27 cellular contexts compared by ENCODE assay signal in genomic region chr3:19816631-19817030, GRCh38.
A peak's percentile ranks its signal among the peaks of the same experiment; 100 is the strongest.
DNase-seq lines count a peak whose midpoint lies in the region; ATAC-seq and TF ChIP-seq lines count a peak whose summit lies in the region.
"Had no signal": no experiment of that assay in that cellular context is flagged by ENCODE, and none has a peak within 500 bp of the region (broad histone marks: within the 10 kb centered on the region; RNA-seq: fewer than 3 reads in every experiment).

No MANE protein-coding gene starts in this region.

- H3K9me3 ChIP-seq in breast epithelium (no peaks in the 10 kb centered on the region), PC-9 (ENCODE audit: insufficient read depth, low read depth) (no peaks in the 10 kb centered on the region), Karpas-422 (ENCODE audit: low read length) (no peaks in the 10 kb centered on the region)
- H3K9me3 ChIP-seq: Peyer's patch had no signal

- H3K27me3 ChIP-seq in breast epithelium, result no peaks in the 10 kb centered on the region
- no peaks in the 10 kb centered on the region for H3K27me3 ChIP-seq in PC-9 (ENCODE audit: insufficient read depth, low read depth)
- H3K27me3 ChIP-seq in Karpas-422 (ENCODE audit: low read length), result no peaks in the 10 kb centered on the region
- H3K27me3 ChIP-seq: BLaER1 treated with 17β-estradiol and CSF1 and Interleukin-3, amounts not matched to agents 10 nM and 100 nM; Peyer's patch had no signal

- no peak for ATAC-seq in HG03108 (IDR thresholded peaks at IDR 0.05; ENCODE audit: unreplicated experiment)
- ATAC-seq in GM18870 (IDR thresholded peaks at IDR 0.05; ENCODE audit: unreplicated experiment), result no peak
- ATAC-seq: HCT116 had no signal

- BruUV-seq in MCF 10A (replicated peaks; lab: Mats Ljungman, UMichigan) (no TSS peak), PC-9 (replicated peaks; lab: Mats Ljungman, UMichigan) (no TSS peak)

- POLR2A ChIA-PET in MCF 10A (lab: Yijun Ruan, JAX) (no interaction called here), PC-9 (lab: Charles Lee; ENCODE audit: unreplicated experiment) (no interaction called here)

- H3K4me2 ChIP-seq in PC-9 (no peak overlapping the region), Karpas-422 (ENCODE audit: low read depth, low read length, poor library complexity, severe bottlenecking) (no peak overlapping the region)
- H3K4me2 ChIP-seq: BLaER1 treated with 17β-estradiol and CSF1 and Interleukin-3, amounts not matched to agents 10 nM and 100 nM; KMS-11 had no signal

- TF ChIP-seq CTCF in MCF 10A (IDR thresholded peaks at IDR 0.05; ENCODE audit: unreplicated experiment) (no peak), breast epithelium (IDR thresholded peaks at IDR 0.05) (no peak), PC-9 (conservative IDR thresholded peaks at IDR 0.05) (no peak)

- no peak overlapping the region for H3K9ac ChIP-seq in Karpas-422 (ENCODE audit: low read length)
- H3K9ac ChIP-seq: BLaER1 treated with 17β-estradiol and CSF1 and Interleukin-3, amounts not matched to agents 10 nM and 100 nM; KMS-11 had no signal

- H3K36me3 ChIP-seq in breast epithelium (no peaks in the 10 kb centered on the region), PC-9 (ENCODE audit: low read depth) (no peaks in the 10 kb centered on the region), Karpas-422 (ENCODE audit: insufficient read depth, low read length) (no peaks in the 10 kb centered on the region)
- H3K36me3 ChIP-seq: BLaER1 treated with 17β-estradiol and CSF1 and Interleukin-3, amounts not matched to agents 10 nM and 100 nM; Peyer's patch had no signal

- CTCF ChIA-PET in MCF 10A (lab: Yijun Ruan, JAX) (no interaction called here), PC-9 (lab: Charles Lee) (interaction anchor here (0.7 kb wide), 1 partner anchor 1805 kb away, joined by 3 read pairs; no protein-coding TSS in a partner anchor)

- H3K4me1 ChIP-seq in breast epithelium, result no peaks in the 10 kb centered on the region
- H3K4me1 ChIP-seq in PC-9 (replicated peaks; ENCODE audit: insufficient read depth), result no peaks in the 10 kb centered on the region
- no peaks in the 10 kb centered on the region for H3K4me1 ChIP-seq in Karpas-422 (ENCODE audit: low read length)
- H3K4me1 ChIP-seq: BLaER1 treated with 17β-estradiol and CSF1 and Interleukin-3, amounts not matched to agents 10 nM and 100 nM; Peyer's patch had no signal

- H3K79me2 ChIP-seq in PC-9 (ENCODE audit: low read depth) (no peaks in the 10 kb centered on the region), Karpas-422 (ENCODE audit: low read length) (no peaks in the 10 kb centered on the region)

- H4K20me1 ChIP-seq in PC-9 (ENCODE audit: insufficient read depth) (no peaks in the 10 kb centered on the region), Karpas-422 (ENCODE audit: insufficient read depth, low read depth, low read length) (no peaks in the 10 kb centered on the region)
- H4K20me1 ChIP-seq: BLaER1 treated with 17β-estradiol and CSF1 and Interleukin-3, amounts not matched to agents 10 nM and 100 nM had no signal

- no peaks in the 10 kb centered on the region for H3K4me1 Mint-ChIP-seq in MCF 10A (ENCODE audit: insufficient read depth, unreplicated experiment)

- no peaks in the 10 kb centered on the region for H3K27me3 Mint-ChIP-seq in MCF 10A (ENCODE audit: insufficient read depth, unreplicated experiment)
- H3K27me3 Mint-ChIP-seq: CD4-positive, alpha-beta T cell had no signal

- H3F3A ChIP-seq in PC-9 (ENCODE audit: insufficient read depth, low read depth), result no peaks in the 10 kb centered on the region

- intact Hi-C loops in MCF 10A (cut with micrococcal nuclease) (no loop called here), breast epithelium (cut with DNase I; ENCODE audit: low total_unique reads) (no loop called here), PC-9 (cut with micrococcal nuclease; ENCODE audit: unreplicated experiment) (no loop called here)

- no peak for TF ChIP-seq POLR2A in breast epithelium (IDR thresholded peaks at IDR 0.05)

- no peak overlapping the region for H3K27ac Mint-ChIP-seq in MCF 10A (ENCODE audit: low read depth, unreplicated experiment)
- H3K27ac Mint-ChIP-seq: CD4-positive, alpha-beta T cell; T-helper 1 cell treated with Interleukin-12 subunit alpha and Interleukin-12 subunit beta and Interleukin-4 antibody, amounts not matched to agents 30 μg/mL and 1 μg/mL, for 36 hours had no signal

- H3K9me2 ChIP-seq in PC-9 (ENCODE audit: insufficient read depth) (no peaks in the 10 kb centered on the region), Karpas-422 (replicated peaks; ENCODE audit: insufficient read depth, low read length) (no peaks in the 10 kb centered on the region)

- 0 out of 2 replicates have a peak overlapping the region, but pooled peaks have one; percentile 59 for H2AFZ ChIP-seq in PC-9
- no peak overlapping the region for H2AFZ ChIP-seq in Karpas-422 (ENCODE audit: low read length)

- H3K9me3 Mint-ChIP-seq in MCF 10A (ENCODE audit: unreplicated experiment), result no peaks in the 10 kb centered on the region
- H3K9me3 Mint-ChIP-seq: T-helper 1 cell treated with Interleukin-12 subunit alpha and Interleukin-12 subunit beta and Interleukin-4 antibody, amounts not matched to agents 30 μg/mL and 1 μg/mL, for 36 hours had no signal

- no peaks in the 10 kb centered on the region for H3K36me3 Mint-ChIP-seq in MCF 10A (ENCODE audit: insufficient read depth, unreplicated experiment)

- H3K4me3 ChIP-seq in breast epithelium (no peak overlapping the region), PC-9 (no peak overlapping the region), Karpas-422 (ENCODE audit: low read length) (no peak overlapping the region)
- H3K4me3 ChIP-seq: BLaER1 treated with 17β-estradiol and CSF1 and Interleukin-3, amounts not matched to agents 10 nM and 100 nM; Peyer's patch had no signal

- H3K27ac ChIP-seq in breast epithelium, result no peak overlapping the region
- H3K27ac ChIP-seq in PC-9, result no peak overlapping the region
- H3K27ac ChIP-seq in Karpas-422 (ENCODE audit: low read length), result no peak overlapping the region
- H3K27ac ChIP-seq: BLaER1 treated with 17β-estradiol and CSF1 and Interleukin-3, amounts not matched to agents 10 nM and 100 nM; KMS-11; Peyer's patch had no signal

- no peak overlapping the region for H3K4me3 Mint-ChIP-seq in MCF 10A (ENCODE audit: unreplicated experiment)
- H3K4me3 Mint-ChIP-seq: CD4-positive, alpha-beta T cell; T-helper 1 cell treated with Interleukin-12 subunit alpha and Interleukin-12 subunit beta and Interleukin-4 antibody, amounts not matched to agents 30 μg/mL and 1 μg/mL, for 36 hours had no signal

- DNase-seq in MCF 10A (ENCODE audit: unreplicated experiment) (peak; percentile 2), breast epithelium (ENCODE audit: low spot score in 2 of 2) (no peak), MV-4-11 (lab: John Stamatoyannopoulos, UW) (peak; percentile 12), PC-9 (no peak), renal cortical epithelial cell (ENCODE audit: low read depth) (peak; percentile 3), Karpas-422 (no peak)
- DNase-seq: CD4-positive, alpha-beta T cell; COR-L47; DMS53; IMR-90; NCI-H1092; NCI-H1417 treated with DMSO at 0.1 percent for 48 hours; NCI-H187; NCI-H2081 treated with DMSO at 0.1 percent for 48 hours; NCI-H446; NCI-H524 treated with DMSO at 0.1 percent for 48 hours; NCI-H774; Peyer's patch; SHP77 treated with DMSO at 0.1 percent for 48 hours; SW 1271; T-helper 9 cell had no signal

Comparison
In these comparisons a context has a peak if more than half of its experiments do, and no peak if none do; other contexts are left out.
1. DNase-seq: peak in MCF 10A (single experiment), MV-4-11 (single experiment) and renal cortical epithelial cell (single experiment); none in breast epithelium (0 of 2), PC-9 (0 of 2) and Karpas-422 (single experiment).